Comparison of ENCODE assay signal across 22 cellular contexts in genomic region chr18:1002653-1003178, GRCh38.
DNase-seq lines count a peak whose midpoint lies in the region; ATAC-seq and TF ChIP-seq lines count a peak whose summit lies in the region.
"Had no signal": no experiment of that assay in that cellular context is flagged by ENCODE, and none has a peak within 500 bp of the region (broad histone marks: within the 10 kb centered on the region; RNA-seq: fewer than 3 reads in every experiment).

No MANE protein-coding gene starts in this region.

- H3K27ac Mint-ChIP-seq in natural killer cell = no peak overlapping the region
- H3K27ac Mint-ChIP-seq: activated naive CD8-positive, alpha-beta T cell had no signal

- intact Hi-C loops in stomach (cut with DNase I; ENCODE audit: low total_unique reads) (no loop called here), natural killer cell (cut with micrococcal nuclease) (no loop called here)

- in situ Hi-C loops in astrocyte of the cerebellum (cut with HindIII; ENCODE audit: low sequenced_read_pairs) = no loop called here

- no peak for TF ChIP-seq EP300 in stomach (IDR thresholded peaks at IDR 0.05)

- no peaks in the 10 kb centered on the region for H3K36me3 Mint-ChIP-seq in natural killer cell
- H3K36me3 Mint-ChIP-seq: activated naive CD8-positive, alpha-beta T cell had no signal

- H3K27ac ChIP-seq in stomach = no peak overlapping the region
- H3K27ac ChIP-seq: foreskin keratinocyte, KMS-11 had no signal

- TF ChIP-seq CTCF in AG10803 (conservative IDR thresholded peaks at IDR 0.05; ENCODE audit: low read length) (no peak), astrocyte of the cerebellum (IDR thresholded peaks at IDR 0.05; ENCODE audit: low read depth, low read length, missing control alignments) (no peak), stomach (IDR thresholded peaks at IDR 0.05) (no peak), natural killer cell (IDR thresholded peaks at IDR 0.05) (no peak)

- no peaks in the 10 kb centered on the region for H3K36me3 ChIP-seq in stomach

- peaks cover 5 to 7% of the 10 kb centered on the region in 2 donors for H3K9me3 Mint-ChIP-seq in natural killer cell

- H3K4me3 Mint-ChIP-seq in natural killer cell = no peak overlapping the region
- H3K4me3 Mint-ChIP-seq: activated naive CD8-positive, alpha-beta T cell had no signal

- H3K9me3 ChIP-seq in stomach = no peaks in the 10 kb centered on the region

- no peak for TF ChIP-seq POLR2A in stomach (IDR thresholded peaks at IDR 0.05)

- H3K4me3 ChIP-seq in AG10803 (ENCODE audit: low read length) (no peak overlapping the region), astrocyte of the cerebellum (ENCODE audit: low read depth, low read length) (no peak overlapping the region), stomach (no peak overlapping the region)
- H3K4me3 ChIP-seq: lung had no signal

- H3K27me3 ChIP-seq in stomach = no peaks in the 10 kb centered on the region
- H3K27me3 ChIP-seq: foreskin keratinocyte had no signal

- no peaks in the 10 kb centered on the region for H3K4me1 ChIP-seq in stomach
- H3K4me1 ChIP-seq: foreskin keratinocyte had no signal

- WGBS in stomach, 5 donors = 29 to 56% (median 35%) methylated on average over 2 of the region's 2 CpGs

- DNase-seq in AG10803 (ENCODE audit: low read depth) = peak; percentile 29
- peak; percentile 78 for DNase-seq in NCI-H226
- peak; percentile 64 for DNase-seq in astrocyte of the cerebellum (ENCODE audit: low read depth)
- DNase-seq in glomerular visceral epithelial cell (ENCODE audit: extremely low spot score) = peak; percentile 49
- DNase-seq in CD1c-positive myeloid dendritic cell (ENCODE audit: extremely low spot score) = no peak
- no peak for DNase-seq in stomach
- DNase-seq in natural killer cell = no peak
- DNase-seq in NCI-H187 (lab: John Stamatoyannopoulos, UW) = no peak
- DNase-seq: foreskin keratinocyte; hypothalamus; islet precursor cell; NCI-H1694 treated with DMSO at 0.1 percent for 48 hours; NCI-H2227 treated with DMSO at 0.1 percent for 48 hours; NCI-H82; right cardiac atrium; stimulated activated CD8-positive, alpha-beta memory T cell treated with anti-CD3 and anti-CD28 coated beads, Interleukin-4, amount 100 ng/mL, for 48 hours; substantia nigra had no signal

- no peaks in the 10 kb centered on the region for H3K4me1 Mint-ChIP-seq in natural killer cell

- peaks cover 0 to 2% of the 10 kb centered on the region in 2 donors for H3K27me3 Mint-ChIP-seq in natural killer cell (ENCODE audit: low read depth in 2 of 2)

- ATAC-seq in natural killer cell = no peak
- ATAC-seq: foreskin keratinocyte, Panc1, right cardiac atrium, SK-N-SH treated with all-trans-retinoic acid at 6 μM for 48 hours had no signal

Comparison
In these comparisons a context has a peak if more than half of its experiments do, and no peak if none do; other contexts are left out.
1. DNase-seq: peak in AG10803 (single experiment), NCI-H226 (single experiment), astrocyte of the cerebellum (single experiment) and glomerular visceral epithelial cell (single experiment); none in CD1c-positive myeloid dendritic cell (single experiment), stomach (single experiment), natural killer cell (single experiment) and NCI-H187 (0 of 2).